Comparison of ENCODE assay signal across 22 cellular contexts in genomic region chr5:71780597-71780996, GRCh38.
"Had no signal": no experiment of that assay in that cellular context is flagged by ENCODE, and none has a peak within 500 bp of the region (broad histone marks: within the 10 kb centered on the region; RNA-seq: fewer than 3 reads in every experiment).

No MANE protein-coding gene starts in this region.

- H3K27ac ChIP-seq: colonic mucosa, dorsolateral prefrontal cortex, esophagus muscularis mucosa, foreskin keratinocyte, gastroesophageal sphincter, heart left ventricle, hepatocyte, left lung, lower lobe of right lung had no signal

- H3K4me2 ChIP-seq: hepatocyte had no signal

- DNase-seq: colonic mucosa; dermis blood vessel endothelial cell; dorsolateral prefrontal cortex; effector CD4-positive, alpha-beta T cell; effector memory CD4-positive, alpha-beta T cell; foreskin keratinocyte; heart left ventricle; hypothalamus; immature natural killer cell; islet precursor cell; left cardiac atrium; left lung; left ventricle myocardium superior; lower lobe of right lung; mucosa of descending colon had no signal

- H3K9me3 Mint-ChIP-seq: memory B cell, mesothelial cell of epicardium had no signal

- H3K4me3 ChIP-seq: colonic mucosa, dorsolateral prefrontal cortex, esophagus muscularis mucosa, gastroesophageal sphincter, heart left ventricle, hepatocyte, left lung, lower lobe of right lung, mucosa of descending colon had no signal

- ATAC-seq: foreskin keratinocyte, gastroesophageal sphincter, heart left ventricle, left cardiac atrium, left lung, left ventricle myocardium superior, lower lobe of right lung, mucosa of descending colon had no signal

- H3K27ac Mint-ChIP-seq: immature natural killer cell, memory B cell, mesothelial cell of epicardium had no signal

- FAIRE-seq: endothelial cell of umbilical vein, frontal cortex had no signal

- H3K27me3 ChIP-seq: colonic mucosa, dorsolateral prefrontal cortex, esophagus muscularis mucosa, gastroesophageal sphincter, heart left ventricle, hepatocyte, left lung had no signal

- H3K79me2 ChIP-seq: hepatocyte had no signal

- H3K36me3 ChIP-seq: colonic mucosa, esophagus muscularis mucosa, gastroesophageal sphincter, heart left ventricle, left lung, lower lobe of right lung had no signal

- H3K9me3 ChIP-seq: colonic mucosa, esophagus muscularis mucosa, gastroesophageal sphincter, heart left ventricle, left lung, lower lobe of right lung, mucosa of descending colon had no signal

- H2AFZ ChIP-seq: hepatocyte had no signal

- H3K36me3 Mint-ChIP-seq: immature natural killer cell, memory B cell, mesothelial cell of epicardium had no signal

- H3K4me3 Mint-ChIP-seq: immature natural killer cell, memory B cell, mesothelial cell of epicardium had no signal

- H3K4me1 ChIP-seq: colonic mucosa, foreskin keratinocyte, lower lobe of right lung had no signal

- H3K27me3 Mint-ChIP-seq: memory B cell had no signal
